1 cellular context compared by ENCODE assay signal in genomic region chr21:29258626-29259335, GRCh38.
TF ChIP-seq lines count a peak whose summit lies in the region.

No MANE protein-coding gene starts in this region.

TF ChIP-seq in HepG2, 621 proteins besides CTCF, POLR2A, EP300 and RAD21 (continued from another document and continues in another):
- TF ChIP-seq GFI1 (CRISPR knock-in tag; IDR thresholded peaks at IDR 0.05; ENCODE audit: borderline replicate concordance) (no peak), ZNF251 (CRISPR knock-in tag; IDR thresholded peaks at IDR 0.05) (no peak), ZNF83 (CRISPR knock-in tag; IDR thresholded peaks at IDR 0.05; ENCODE audit: borderline replicate concordance) (no peak), NFATC3 (CRISPR knock-in tag; IDR thresholded peaks at IDR 0.05) (no peak), KLF9 (CRISPR knock-in tag; IDR thresholded peaks at IDR 0.05; ENCODE audit: low read depth) (no peak), ZNF772 (CRISPR knock-in tag; IDR thresholded peaks at IDR 0.05) (no peak), TRAFD1 (CRISPR knock-in tag; IDR thresholded peaks at IDR 0.05; ENCODE audit: borderline replicate concordance) (no peak), ZNF44 (CRISPR knock-in tag; IDR thresholded peaks at IDR 0.05) (no peak), ZKSCAN5 (CRISPR knock-in tag; IDR thresholded peaks at IDR 0.05) (no peak), ZNF749 (CRISPR knock-in tag; IDR thresholded peaks at IDR 0.05; ENCODE audit: borderline replicate concordance) (no peak), CHCHD3 (CRISPR knock-in tag; IDR thresholded peaks at IDR 0.05) (no peak), ZNF33A (CRISPR knock-in tag; IDR thresholded peaks at IDR 0.05; ENCODE audit: borderline replicate concordance) (no peak), ZNF256 (CRISPR knock-in tag; conservative IDR thresholded peaks at IDR 0.05) (no peak), HNRNPL (IDR thresholded peaks at IDR 0.05; ENCODE audit: low read depth, low read length) (no peak), ZBTB43 (CRISPR knock-in tag; conservative IDR thresholded peaks at IDR 0.05) (no peak), ZNF264 (CRISPR knock-in tag; IDR thresholded peaks at IDR 0.05) (no peak), ZBTB20 (CRISPR knock-in tag; IDR thresholded peaks at IDR 0.05; ENCODE audit: borderline replicate concordance, low read depth) (no peak), TCF7 (IDR thresholded peaks at IDR 0.05; ENCODE audit: low read depth) (peak; percentile 24; the same call in 1 of the 2 replicates), STAT6 (CRISPR knock-in tag; IDR thresholded peaks at IDR 0.05; ENCODE audit: borderline replicate concordance) (no peak), ETV6 (CRISPR knock-in tag; conservative IDR thresholded peaks at IDR 0.05) (no peak), ZMYM4 (CRISPR knock-in tag; IDR thresholded peaks at IDR 0.05) (no peak), GATA4 (IDR thresholded peaks at IDR 0.05; ENCODE audit: borderline replicate concordance, low read depth) (no peak), ELF4 (CRISPR knock-in tag; IDR thresholded peaks at IDR 0.05; ENCODE audit: borderline replicate concordance) (no peak), TBX2 (CRISPR knock-in tag; IDR thresholded peaks at IDR 0.05; ENCODE audit: borderline replicate concordance) (no peak), RBFOX2 (IDR thresholded peaks at IDR 0.05; ENCODE audit: low read depth, low read length) (no peak), HMG20B (CRISPR knock-in tag; conservative IDR thresholded peaks at IDR 0.05) (no peak), ZNF598 (CRISPR knock-in tag; IDR thresholded peaks at IDR 0.05; ENCODE audit: borderline replicate concordance) (no peak), ZNF75D (CRISPR knock-in tag; IDR thresholded peaks at IDR 0.05; ENCODE audit: borderline replicate concordance) (no peak), FLYWCH1 (CRISPR knock-in tag; IDR thresholded peaks at IDR 0.05) (no peak), JUND (CRISPR knock-in tag; IDR thresholded peaks at IDR 0.05) (no peak), KLF11 (CRISPR knock-in tag; IDR thresholded peaks at IDR 0.05) (no peak), JUNB (CRISPR knock-in tag; IDR thresholded peaks at IDR 0.05; ENCODE audit: borderline replicate concordance) (no peak), NFKB2 (CRISPR knock-in tag; IDR thresholded peaks at IDR 0.05; ENCODE audit: borderline replicate concordance) (no peak), GATAD1 (CRISPR knock-in tag; IDR thresholded peaks at IDR 0.05) (no peak), LCORL (IDR thresholded peaks at IDR 0.05) (no peak), LCORL (CRISPR knock-in tag; IDR thresholded peaks at IDR 0.05) (0 out of 2 replicates have a peak, but pooled peaks have one; percentile 10), ISX (CRISPR knock-in tag; conservative IDR thresholded peaks at IDR 0.05) (no peak), ZNF382 (CRISPR knock-in tag; IDR thresholded peaks at IDR 0.05; ENCODE audit: borderline replicate concordance) (no peak)
- TF ChIP-seq, protein P1, sequence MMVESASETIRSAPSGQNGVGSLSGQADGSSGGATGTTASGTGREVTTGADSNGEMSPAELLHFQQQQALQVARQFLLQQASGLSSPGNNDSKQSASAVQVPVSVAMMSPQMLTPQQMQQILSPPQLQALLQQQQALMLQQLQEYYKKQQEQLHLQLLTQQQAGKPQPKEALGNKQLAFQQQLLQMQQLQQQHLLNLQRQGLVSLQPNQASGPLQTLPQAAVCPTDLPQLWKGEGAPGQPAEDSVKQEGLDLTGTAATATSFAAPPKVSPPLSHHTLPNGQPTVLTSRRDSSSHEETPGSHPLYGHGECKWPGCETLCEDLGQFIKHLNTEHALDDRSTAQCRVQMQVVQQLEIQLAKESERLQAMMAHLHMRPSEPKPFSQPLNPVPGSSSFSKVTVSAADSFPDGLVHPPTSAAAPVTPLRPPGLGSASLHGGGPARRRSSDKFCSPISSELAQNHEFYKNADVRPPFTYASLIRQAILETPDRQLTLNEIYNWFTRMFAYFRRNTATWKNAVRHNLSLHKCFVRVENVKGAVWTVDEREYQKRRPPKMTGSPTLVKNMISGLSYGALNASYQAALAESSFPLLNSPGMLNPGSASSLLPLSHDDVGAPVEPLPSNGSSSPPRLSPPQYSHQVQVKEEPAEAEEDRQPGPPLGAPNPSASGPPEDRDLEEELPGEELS (CRISPR knock-in tag; IDR thresholded peaks at IDR 0.05), result 0 out of 2 replicates have a peak, but pooled peaks have one; percentile 14
- TF ChIP-seq, protein P2, sequence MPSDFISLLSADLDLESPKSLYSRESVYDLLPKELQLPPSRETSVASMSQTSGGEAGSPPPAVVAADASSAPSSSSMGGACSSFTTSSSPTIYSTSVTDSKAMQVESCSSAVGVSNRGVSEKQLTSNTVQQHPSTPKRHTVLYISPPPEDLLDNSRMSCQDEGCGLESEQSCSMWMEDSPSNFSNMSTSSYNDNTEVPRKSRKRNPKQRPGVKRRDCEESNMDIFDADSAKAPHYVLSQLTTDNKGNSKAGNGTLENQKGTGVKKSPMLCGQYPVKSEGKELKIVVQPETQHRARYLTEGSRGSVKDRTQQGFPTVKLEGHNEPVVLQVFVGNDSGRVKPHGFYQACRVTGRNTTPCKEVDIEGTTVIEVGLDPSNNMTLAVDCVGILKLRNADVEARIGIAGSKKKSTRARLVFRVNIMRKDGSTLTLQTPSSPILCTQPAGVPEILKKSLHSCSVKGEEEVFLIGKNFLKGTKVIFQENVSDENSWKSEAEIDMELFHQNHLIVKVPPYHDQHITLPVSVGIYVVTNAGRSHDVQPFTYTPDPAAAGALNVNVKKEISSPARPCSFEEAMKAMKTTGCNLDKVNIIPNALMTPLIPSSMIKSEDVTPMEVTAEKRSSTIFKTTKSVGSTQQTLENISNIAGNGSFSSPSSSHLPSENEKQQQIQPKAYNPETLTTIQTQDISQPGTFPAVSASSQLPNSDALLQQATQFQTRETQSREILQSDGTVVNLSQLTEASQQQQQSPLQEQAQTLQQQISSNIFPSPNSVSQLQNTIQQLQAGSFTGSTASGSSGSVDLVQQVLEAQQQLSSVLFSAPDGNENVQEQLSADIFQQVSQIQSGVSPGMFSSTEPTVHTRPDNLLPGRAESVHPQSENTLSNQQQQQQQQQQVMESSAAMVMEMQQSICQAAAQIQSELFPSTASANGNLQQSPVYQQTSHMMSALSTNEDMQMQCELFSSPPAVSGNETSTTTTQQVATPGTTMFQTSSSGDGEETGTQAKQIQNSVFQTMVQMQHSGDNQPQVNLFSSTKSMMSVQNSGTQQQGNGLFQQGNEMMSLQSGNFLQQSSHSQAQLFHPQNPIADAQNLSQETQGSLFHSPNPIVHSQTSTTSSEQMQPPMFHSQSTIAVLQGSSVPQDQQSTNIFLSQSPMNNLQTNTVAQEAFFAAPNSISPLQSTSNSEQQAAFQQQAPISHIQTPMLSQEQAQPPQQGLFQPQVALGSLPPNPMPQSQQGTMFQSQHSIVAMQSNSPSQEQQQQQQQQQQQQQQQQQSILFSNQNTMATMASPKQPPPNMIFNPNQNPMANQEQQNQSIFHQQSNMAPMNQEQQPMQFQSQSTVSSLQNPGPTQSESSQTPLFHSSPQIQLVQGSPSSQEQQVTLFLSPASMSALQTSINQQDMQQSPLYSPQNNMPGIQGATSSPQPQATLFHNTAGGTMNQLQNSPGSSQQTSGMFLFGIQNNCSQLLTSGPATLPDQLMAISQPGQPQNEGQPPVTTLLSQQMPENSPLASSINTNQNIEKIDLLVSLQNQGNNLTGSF (CRISPR knock-in tag; IDR thresholded peaks at IDR 0.05), result no peak
- TF ChIP-seq, protein P3, sequence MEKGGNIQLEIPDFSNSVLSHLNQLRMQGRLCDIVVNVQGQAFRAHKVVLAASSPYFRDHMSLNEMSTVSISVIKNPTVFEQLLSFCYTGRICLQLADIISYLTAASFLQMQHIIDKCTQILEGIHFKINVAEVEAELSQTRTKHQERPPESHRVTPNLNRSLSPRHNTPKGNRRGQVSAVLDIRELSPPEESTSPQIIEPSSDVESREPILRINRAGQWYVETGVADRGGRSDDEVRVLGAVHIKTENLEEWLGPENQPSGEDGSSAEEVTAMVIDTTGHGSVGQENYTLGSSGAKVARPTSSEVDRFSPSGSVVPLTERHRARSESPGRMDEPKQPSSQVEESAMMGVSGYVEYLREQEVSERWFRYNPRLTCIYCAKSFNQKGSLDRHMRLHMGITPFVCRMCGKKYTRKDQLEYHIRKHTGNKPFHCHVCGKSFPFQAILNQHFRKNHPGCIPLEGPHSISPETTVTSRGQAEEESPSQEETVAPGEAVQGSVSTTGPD (CRISPR knock-in tag; IDR thresholded peaks at IDR 0.05), result no peak
- TF ChIP-seq, protein P4, sequence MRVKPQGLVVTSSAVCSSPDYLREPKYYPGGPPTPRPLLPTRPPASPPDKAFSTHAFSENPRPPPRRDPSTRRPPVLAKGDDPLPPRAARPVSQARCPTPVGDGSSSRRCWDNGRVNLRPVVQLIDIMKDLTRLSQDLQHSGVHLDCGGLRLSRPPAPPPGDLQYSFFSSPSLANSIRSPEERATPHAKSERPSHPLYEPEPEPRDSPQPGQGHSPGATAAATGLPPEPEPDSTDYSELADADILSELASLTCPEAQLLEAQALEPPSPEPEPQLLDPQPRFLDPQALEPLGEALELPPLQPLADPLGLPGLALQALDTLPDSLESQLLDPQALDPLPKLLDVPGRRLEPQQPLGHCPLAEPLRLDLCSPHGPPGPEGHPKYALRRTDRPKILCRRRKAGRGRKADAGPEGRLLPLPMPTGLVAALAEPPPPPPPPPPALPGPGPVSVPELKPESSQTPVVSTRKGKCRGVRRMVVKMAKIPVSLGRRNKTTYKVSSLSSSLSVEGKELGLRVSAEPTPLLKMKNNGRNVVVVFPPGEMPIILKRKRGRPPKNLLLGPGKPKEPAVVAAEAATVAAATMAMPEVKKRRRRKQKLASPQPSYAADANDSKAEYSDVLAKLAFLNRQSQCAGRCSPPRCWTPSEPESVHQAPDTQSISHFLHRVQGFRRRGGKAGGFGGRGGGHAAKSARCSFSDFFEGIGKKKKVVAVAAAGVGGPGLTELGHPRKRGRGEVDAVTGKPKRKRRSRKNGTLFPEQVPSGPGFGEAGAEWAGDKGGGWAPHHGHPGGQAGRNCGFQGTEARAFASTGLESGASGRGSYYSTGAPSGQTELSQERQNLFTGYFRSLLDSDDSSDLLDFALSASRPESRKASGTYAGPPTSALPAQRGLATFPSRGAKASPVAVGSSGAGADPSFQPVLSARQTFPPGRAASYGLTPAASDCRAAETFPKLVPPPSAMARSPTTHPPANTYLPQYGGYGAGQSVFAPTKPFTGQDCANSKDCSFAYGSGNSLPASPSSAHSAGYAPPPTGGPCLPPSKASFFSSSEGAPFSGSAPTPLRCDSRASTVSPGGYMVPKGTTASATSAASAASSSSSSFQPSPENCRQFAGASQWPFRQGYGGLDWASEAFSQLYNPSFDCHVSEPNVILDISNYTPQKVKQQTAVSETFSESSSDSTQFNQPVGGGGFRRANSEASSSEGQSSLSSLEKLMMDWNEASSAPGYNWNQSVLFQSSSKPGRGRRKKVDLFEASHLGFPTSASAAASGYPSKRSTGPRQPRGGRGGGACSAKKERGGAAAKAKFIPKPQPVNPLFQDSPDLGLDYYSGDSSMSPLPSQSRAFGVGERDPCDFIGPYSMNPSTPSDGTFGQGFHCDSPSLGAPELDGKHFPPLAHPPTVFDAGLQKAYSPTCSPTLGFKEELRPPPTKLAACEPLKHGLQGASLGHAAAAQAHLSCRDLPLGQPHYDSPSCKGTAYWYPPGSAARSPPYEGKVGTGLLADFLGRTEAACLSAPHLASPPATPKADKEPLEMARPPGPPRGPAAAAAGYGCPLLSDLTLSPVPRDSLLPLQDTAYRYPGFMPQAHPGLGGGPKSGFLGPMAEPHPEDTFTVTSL (CRISPR knock-in tag; IDR thresholded peaks at IDR 0.05; ENCODE audit: borderline replicate concordance), result peak; percentile 60; the same call in 1 of the 2 replicates
- TF ChIP-seq, protein P5, sequence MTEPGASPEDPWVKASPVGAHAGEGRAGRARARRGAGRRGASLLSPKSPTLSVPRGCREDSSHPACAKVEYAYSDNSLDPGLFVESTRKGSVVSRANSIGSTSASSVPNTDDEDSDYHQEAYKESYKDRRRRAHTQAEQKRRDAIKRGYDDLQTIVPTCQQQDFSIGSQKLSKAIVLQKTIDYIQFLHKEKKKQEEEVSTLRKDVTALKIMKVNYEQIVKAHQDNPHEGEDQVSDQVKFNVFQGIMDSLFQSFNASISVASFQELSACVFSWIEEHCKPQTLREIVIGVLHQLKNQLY (CRISPR knock-in tag; IDR thresholded peaks at IDR 0.05), result peak; percentile 88; the same call in 1 of the 2 replicates
